In the genomic region with DNA sequence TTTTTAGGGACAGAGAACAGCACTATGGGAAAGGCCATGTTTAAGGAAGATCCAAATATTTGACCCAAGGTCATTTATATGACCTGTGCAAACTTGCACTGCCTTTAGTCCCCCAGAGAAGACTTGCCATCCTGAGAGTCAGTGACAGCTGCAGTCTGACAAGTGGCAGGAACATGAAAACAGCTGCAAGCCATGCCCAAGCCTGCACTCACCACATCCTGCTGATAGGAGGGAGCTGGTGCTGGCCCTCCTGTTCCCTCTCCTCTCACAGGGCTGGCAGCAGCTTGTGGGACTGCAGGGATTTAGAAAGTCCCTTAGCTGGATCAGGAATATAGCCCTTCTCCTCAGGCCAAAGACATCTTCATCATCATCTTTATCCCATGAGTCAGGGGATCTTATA, we compare ENCODE assay signal across 10 cellular contexts.
DNase-seq lines count a peak whose midpoint lies in the region; ATAC-seq and TF ChIP-seq lines count a peak whose summit lies in the region.
"Had no signal": no experiment of that assay in that cellular context is flagged by ENCODE, and none has a peak within 500 bp of the region (broad histone marks: within the 10 kb centered on the region; RNA-seq: fewer than 3 reads in every experiment).

No MANE protein-coding gene starts in this region.

- no peaks in the 10 kb centered on the region for H3K79me2 ChIP-seq in smooth muscle cell (ENCODE audit: low read depth)

- peak; percentile 36 for ATAC-seq in HG03064 (IDR thresholded peaks at IDR 0.05; ENCODE audit: low read depth, unreplicated experiment)

- POLR2A ChIA-PET in activated CD4-positive, alpha-beta memory T cell treated with anti-CD3 and anti-CD28 coated beads, Interleukin-2, amount 10 ng/mL, durations not matched to agents 7 days and 5 days (lab: Charles Lee), result interaction anchor here (0.6 kb wide), 1 partner anchor 1752 kb away, joined by 3 read pairs; no protein-coding TSS in a partner anchor

- DNase-seq in activated gamma-delta T cell treated with Interleukin-2 at 50 U/mL for 16 hours (peak; percentile 29), activated gamma-delta T cell (lab: John Stamatoyannopoulos, UW) (no peak), smooth muscle cell (lab: John Stamatoyannopoulos, UW; ENCODE audit: unreplicated experiment) (no peak), GM13976 (ENCODE audit: low spot score) (no peak), retina (no peak), kidney tubule cell (ENCODE audit: low spot score) (no peak)
- DNase-seq in activated CD4-positive, alpha-beta memory T cell treated with anti-CD3 and anti-CD28 coated beads, Interleukin-2, amount 10 ng/mL, durations not matched to agents 7 days and 5 days, result peak; percentile 65
- DNase-seq: NCI-H1048 had no signal

- no peak overlapping the region for H3K4me3 ChIP-seq in smooth muscle cell

- peak overlapping the region; percentile 32 for H3K4me2 ChIP-seq in smooth muscle cell

- H3K27me3 Mint-ChIP-seq in activated CD4-positive, alpha-beta memory T cell treated with anti-CD3 and anti-CD28 coated beads, Interleukin-2, amount 10 ng/mL, durations not matched to agents 7 days and 5 days, result no peaks in the 10 kb centered on the region

- peak overlapping the region; percentile 6 for H3K27ac Mint-ChIP-seq in activated CD4-positive, alpha-beta memory T cell treated with anti-CD3 and anti-CD28 coated beads, Interleukin-2, amount 10 ng/mL, durations not matched to agents 7 days and 5 days

- peaks cover 5% of the 10 kb centered on the region for H3F3A ChIP-seq in smooth muscle cell (ENCODE audit: low read depth)

- CTCF ChIA-PET in activated CD4-positive, alpha-beta memory T cell treated with anti-CD3 and anti-CD28 coated beads, Interleukin-2, amount 10 ng/mL, durations not matched to agents 7 days and 5 days (lab: Charles Lee), result interaction anchor here (1.2 to 2.7 kb wide), 2 partner anchors 13 to 19 kb away, joined by 3 to 11 read pairs; no protein-coding TSS in a partner anchor

- H3K4me1 Mint-ChIP-seq in activated CD4-positive, alpha-beta memory T cell treated with anti-CD3 and anti-CD28 coated beads, Interleukin-2, amount 10 ng/mL, durations not matched to agents 7 days and 5 days, result peaks cover 51% of the 10 kb centered on the region
- H3K4me1 Mint-ChIP-seq: neural crest cell had no signal

- no peak overlapping the region for H2AFZ ChIP-seq in smooth muscle cell (ENCODE audit: low read depth)

- H3K4me3 Mint-ChIP-seq in activated CD4-positive, alpha-beta memory T cell treated with anti-CD3 and anti-CD28 coated beads, Interleukin-2, amount 10 ng/mL, durations not matched to agents 7 days and 5 days, result no peak overlapping the region
- H3K4me3 Mint-ChIP-seq: neural crest cell had no signal

- in situ Hi-C loops in GM13976 (cut with MboI; ENCODE audit: low sequenced_read_pairs, unreplicated experiment), result no loop called here

- H3K27ac ChIP-seq in smooth muscle cell (ENCODE audit: low read depth), result no peak overlapping the region

- no peaks in the 10 kb centered on the region for H3K9me3 ChIP-seq in smooth muscle cell (replicated peaks; ENCODE audit: low read depth)

- no peaks in the 10 kb centered on the region for H4K20me1 ChIP-seq in smooth muscle cell (ENCODE audit: low read depth)

- no peaks in the 10 kb centered on the region for H3K9me3 Mint-ChIP-seq in activated CD4-positive, alpha-beta memory T cell treated with anti-CD3 and anti-CD28 coated beads, Interleukin-2, amount 10 ng/mL, durations not matched to agents 7 days and 5 days

- H3K27me3 ChIP-seq in smooth muscle cell (ENCODE audit: low read depth), result no peaks in the 10 kb centered on the region

- TF ChIP-seq CTCF in smooth muscle cell (IDR thresholded peaks at IDR 0.05; ENCODE audit: borderline replicate concordance, insufficient read depth, poor library complexity, severe bottlenecking) (no peak), GM13976 (IDR thresholded peaks at IDR 0.05; ENCODE audit: borderline replicate concordance, control extremely low read depth, extremely low read depth, insufficient read depth, missing control alignments) (no peak)

- H3K36me3 Mint-ChIP-seq in activated CD4-positive, alpha-beta memory T cell treated with anti-CD3 and anti-CD28 coated beads, Interleukin-2, amount 10 ng/mL, durations not matched to agents 7 days and 5 days (ENCODE audit: low read depth), result peaks cover 15% of the 10 kb centered on the region

- H3K4me1 ChIP-seq in smooth muscle cell (ENCODE audit: low read depth), result no peaks in the 10 kb centered on the region

- H3K36me3 ChIP-seq in smooth muscle cell (ENCODE audit: low read depth), result no peaks in the 10 kb centered on the region

- no peak overlapping the region for H3K9ac ChIP-seq in smooth muscle cell (ENCODE audit: low read depth)

Comparison
In these comparisons a context has a peak if more than half of its experiments do, and no peak if none do; other contexts are left out.
1. DNase-seq: peak in activated gamma-delta T cell treated with Interleukin-2 at 50 U/mL for 16 hours (single experiment) and activated CD4-positive, alpha-beta memory T cell treated with anti-CD3 and anti-CD28 coated beads, Interleukin-2, amount 10 ng/mL, durations not matched to agents 7 days and 5 days (single experiment); none in activated gamma-delta T cell (single experiment), smooth muscle cell (single experiment), GM13976 (single experiment), retina (single experiment) and kidney tubule cell (single experiment).